ENCODE assay signal across 16 cellular contexts in the genomic region with DNA sequence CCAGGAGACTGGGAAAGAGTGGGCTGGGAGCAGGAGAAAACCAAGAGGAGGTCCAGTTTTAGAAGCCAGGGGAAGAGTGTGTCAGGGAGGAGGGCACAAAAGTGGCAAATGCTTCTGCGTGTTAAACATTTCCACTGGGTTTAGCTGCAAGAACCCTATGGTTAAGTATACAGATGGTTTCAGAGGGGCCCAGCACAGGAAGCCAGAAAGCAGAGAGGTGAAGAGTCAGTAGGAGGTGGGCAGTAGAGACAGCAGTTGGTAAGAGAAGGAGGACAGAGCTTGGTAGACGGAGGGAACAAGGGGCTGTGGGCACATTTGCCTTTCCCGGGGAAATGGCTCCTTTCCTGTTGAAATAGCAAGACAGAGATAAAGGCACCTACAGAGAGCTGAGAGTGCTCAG.
A peak's percentile ranks its signal among the peaks of the same experiment; 100 is the strongest.
DNase-seq lines count a peak whose midpoint lies in the region; ATAC-seq and TF ChIP-seq lines count a peak whose summit lies in the region.
"Had no signal": no experiment of that assay in that cellular context is flagged by ENCODE, and none has a peak within 500 bp of the region (broad histone marks: within the 10 kb centered on the region; RNA-seq: fewer than 3 reads in every experiment).

No MANE protein-coding gene starts in this region.

- H3K9ac ChIP-seq in DND-41 (ENCODE audit: low read depth, low read length) = no peak overlapping the region
- H3K9ac ChIP-seq: GM23248 had no signal

- H3K27ac ChIP-seq in DND-41 (ENCODE audit: low read length) (no peak overlapping the region), KOPT-K1 (ENCODE audit: low read depth, low read length, poor library complexity, severe bottlenecking) (peak overlapping the region; percentile 39)
- H3K27ac ChIP-seq: GM23248, HL-60 had no signal

- no peaks in the 10 kb centered on the region for H3K36me3 ChIP-seq in DND-41 (ENCODE audit: insufficient read depth, low read length)
- no peaks in the 10 kb centered on the region for H3K36me3 ChIP-seq in KOPT-K1 (ENCODE audit: insufficient read depth, low read length)

- H3K36me3 Mint-ChIP-seq in neural crest cell (ENCODE audit: low read depth) = peaks cover 11% of the 10 kb centered on the region
- H3K36me3 Mint-ChIP-seq: CD4-positive, alpha-beta memory T cell had no signal

- no peak for DNase-seq in DND-41
- DNase-seq in neural crest cell (ENCODE audit: low read depth, low spot score) = no peak
- no peak for DNase-seq in NCI-H2081 (lab: John Stamatoyannopoulos, UW)
- DNase-seq: C1 segment of cervical spinal cord; CD4-positive, alpha-beta memory T cell; DMS79; EL; GM23248; H7 had no signal

- H3K9me3 Mint-ChIP-seq in neural crest cell = peaks cover 7% of the 10 kb centered on the region

- H3K27me3 ChIP-seq in DND-41 (ENCODE audit: insufficient read depth, low read length, poor library complexity) = no peaks in the 10 kb centered on the region

- H3K27me3 Mint-ChIP-seq in neural crest cell (ENCODE audit: low read depth) = peaks cover 4% of the 10 kb centered on the region
- H3K27me3 Mint-ChIP-seq: B cell; CD4-positive, alpha-beta memory T cell had no signal

- no peaks in the 10 kb centered on the region for H4K20me1 ChIP-seq in DND-41 (ENCODE audit: insufficient read depth, low read length)

- H3K4me2 ChIP-seq in DND-41 (ENCODE audit: insufficient read depth, low read length) = no peak overlapping the region

- no peaks in the 10 kb centered on the region for H3K79me2 ChIP-seq in DND-41 (ENCODE audit: insufficient read depth, low read length)

- H3K27ac Mint-ChIP-seq in neural crest cell (ENCODE audit: unreplicated experiment) = peak overlapping the region; percentile 17
- H3K27ac Mint-ChIP-seq: B cell; CD4-positive, alpha-beta memory T cell had no signal

- 0 out of 3 replicates have a peak, but pooled peaks have one; percentile 39 for ATAC-seq in DND-41 (ENCODE audit: insufficient read depth, low read depth)
- ATAC-seq in HG03139 (IDR thresholded peaks at IDR 0.05; ENCODE audit: unreplicated experiment) = peak; percentile 50
- no peak for ATAC-seq in GM21423 (IDR thresholded peaks at IDR 0.05; ENCODE audit: unreplicated experiment)
- ATAC-seq in HG03565 (IDR thresholded peaks at IDR 0.05; ENCODE audit: unreplicated experiment) = no peak
- ATAC-seq: K562 had no signal

- no peaks in the 10 kb centered on the region for H3K4me1 ChIP-seq in DND-41 (ENCODE audit: insufficient read depth, low read length)

- H3K4me3 ChIP-seq in DND-41 (ENCODE audit: low read depth in 1 of 2, low read length in 2 of 2) = no peak overlapping the region
- H3K4me3 ChIP-seq: GM23248, K562 had no signal

- no peak overlapping the region for H2AFZ ChIP-seq in DND-41 (ENCODE audit: low read depth, low read length)
- H2AFZ ChIP-seq: GM23248 had no signal

- no peak overlapping the region for H3K4me3 Mint-ChIP-seq in neural crest cell
- H3K4me3 Mint-ChIP-seq: B cell had no signal

- no peaks in the 10 kb centered on the region for H3K4me1 Mint-ChIP-seq in neural crest cell
- H3K4me1 Mint-ChIP-seq: B cell; CD4-positive, alpha-beta memory T cell had no signal

- TF ChIP-seq CTCF in DND-41 (IDR thresholded peaks at IDR 0.05; ENCODE audit: borderline replicate concordance, extremely low read depth, low read length, poor library complexity, severe bottlenecking) (no peak), neural crest cell (conservative IDR thresholded peaks at IDR 0.05) (no peak)

- H3K9me3 ChIP-seq in DND-41 (ENCODE audit: insufficient read depth, low read length, severe bottlenecking) (peaks cover 3% of the 10 kb centered on the region), KOPT-K1 (ENCODE audit: insufficient read depth, low read length, poor library complexity, severe bottlenecking) (peaks cover 9% of the 10 kb centered on the region)

Comparison
In these comparisons a context has a peak if more than half of its experiments do, and no peak if none do; other contexts are left out.
1. ATAC-seq: peak in DND-41 (single experiment) and HG03139 (single experiment); none in GM21423 (single experiment) and HG03565 (single experiment).